Comparison of ENCODE assay signal across 31 cellular contexts in the genomic region with DNA sequence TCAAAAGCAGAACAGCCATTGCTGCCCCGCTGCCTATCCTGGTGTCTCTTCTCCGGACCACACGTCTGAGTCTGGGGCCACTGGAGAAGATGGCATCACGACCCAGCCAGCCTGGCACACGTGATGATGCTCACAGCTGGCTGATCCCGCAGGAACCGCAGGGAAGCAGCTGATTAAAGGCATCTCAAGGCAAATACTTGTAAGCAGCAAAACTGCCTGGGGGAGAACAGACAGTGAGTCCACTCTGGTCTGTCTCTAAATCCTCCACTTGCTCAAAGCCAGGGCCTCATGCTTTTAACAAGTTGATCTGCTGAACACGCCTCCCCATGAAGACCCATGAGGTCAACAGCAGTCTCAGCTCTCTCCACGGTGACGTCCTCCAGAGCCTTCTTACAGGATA.
"Had no signal": no experiment of that assay in that cellular context is flagged by ENCODE, and none has a peak within 500 bp of the region (broad histone marks: within the 10 kb centered on the region; RNA-seq: fewer than 3 reads in every experiment).

No MANE protein-coding gene starts in this region.

- H3K4me3 Mint-ChIP-seq: activated naive CD8-positive, alpha-beta T cell; activated T-cell treated with anti-CD3 and anti-CD28 coated beads, Interleukin-2, amount 50 U/mL, for 24 hours; natural killer cell treated with Interleukin-12 subunit alpha and Interleukin-12 subunit beta and Interleukin-15 and Interleukin-18, amount 100 ng/mL, for 72 hours; stimulated activated memory B cell treated with anti-CD40 and anti-IgM and Interleukin-4, amounts not matched to agents 10 μg/mL and 1 μg/mL and 100 μg/mL, for 72 hours had no signal

- H3K4me1 ChIP-seq: colonic mucosa, gastroesophageal sphincter, pancreas, psoas muscle, sigmoid colon, suprapubic skin, tibial artery, upper lobe of right lung had no signal

- H3K4me3 ChIP-seq: colonic mucosa, gastroesophageal sphincter, pancreas, psoas muscle, sigmoid colon, smooth muscle cell, suprapubic skin, tibial artery, upper lobe of right lung had no signal

- H3K36me3 ChIP-seq: colonic mucosa, gastroesophageal sphincter, neutrophil, pancreas, sigmoid colon, suprapubic skin, tibial artery, upper lobe of right lung had no signal

- H3K27ac ChIP-seq: colonic mucosa, gastroesophageal sphincter, neutrophil, pancreas, psoas muscle, sigmoid colon, suprapubic skin, tibial artery, upper lobe of right lung, VCaP had no signal

- H3K9me3 Mint-ChIP-seq: activated T-cell treated with anti-CD3 and anti-CD28 coated beads, Interleukin-2, amount 50 U/mL, for 24 hours; natural killer cell treated with Interleukin-12 subunit alpha and Interleukin-12 subunit beta and Interleukin-15 and Interleukin-18, amount 100 ng/mL, for 72 hours; stimulated activated memory B cell treated with anti-CD40 and anti-IgM and Interleukin-4, amounts not matched to agents 10 μg/mL and 1 μg/mL and 100 μg/mL, for 72 hours had no signal

- H3K4me2 ChIP-seq: smooth muscle cell had no signal

- H3K27me3 ChIP-seq: upper lobe of right lung had no signal

- H3K9me3 ChIP-seq: colonic mucosa, gastroesophageal sphincter, neutrophil, pancreas, psoas muscle, sigmoid colon, suprapubic skin, tibial artery, upper lobe of right lung had no signal

- DNase-seq: activated CD4-positive, alpha-beta T cell treated with anti-CD3 and anti-CD28 coated beads for 4 hours; activated CD4-positive, alpha-beta T cell treated with anti-CD3 and anti-CD28 coated beads, Interleukin-2, amount 50 U/mL, for 4 hours; activated CD8-positive, alpha-beta memory T cell treated with anti-CD3 and anti-CD28 coated beads, Interleukin-2, amount 50 U/mL, for 4 hours; activated T-cell treated with anti-CD3 and anti-CD28 coated beads, Interleukin-2, amount 50 U/mL, for 24 hours; anterior cingulate cortex; cerebellar nuclear complex; colonic mucosa; effector CD8-positive, alpha-beta T cell; erythroblast; head of caudate nucleus; hippocampal formation; left colon; mammary epithelial cell; midbrain; pancreas; psoas muscle; sigmoid colon; stimulated activated CD4-positive, alpha-beta T cell treated with anti-CD3 and anti-CD28 coated beads, Interleukin-1b, Interleukin-23, amount 100 ng/mL, for 48 hours; stimulated activated CD4-positive, alpha-beta T cell treated with anti-CD3 and anti-CD28 coated beads, Interleukin-4, amount 100 ng/mL, for 4 hours; stimulated activated CD8-positive, alpha-beta memory T cell treated with anti-CD3 and anti-CD28 coated beads, Interleukin-4, amount 100 ng/mL, for 48 hours; T-helper 1 cell; upper lobe of right lung had no signal

- H3K27me3 Mint-ChIP-seq: activated naive CD8-positive, alpha-beta T cell had no signal

- ATAC-seq: gastroesophageal sphincter; left colon; natural killer cell treated with Interleukin-12 subunit alpha and Interleukin-12 subunit beta and Interleukin-15 and Interleukin-18, amount 100 ng/mL, for 72 hours; pancreas; psoas muscle; stimulated activated memory B cell treated with anti-CD40 and anti-IgM and Interleukin-4, amounts not matched to agents 10 μg/mL and 1 μg/mL and 100 μg/mL, for 72 hours; upper lobe of right lung had no signal

- H3K36me3 Mint-ChIP-seq: activated naive CD8-positive, alpha-beta T cell; natural killer cell treated with Interleukin-12 subunit alpha and Interleukin-12 subunit beta and Interleukin-15 and Interleukin-18, amount 100 ng/mL, for 72 hours; stimulated activated memory B cell treated with anti-CD40 and anti-IgM and Interleukin-4, amounts not matched to agents 10 μg/mL and 1 μg/mL and 100 μg/mL, for 72 hours had no signal

- H3K27ac Mint-ChIP-seq: activated naive CD8-positive, alpha-beta T cell; activated T-cell treated with anti-CD3 and anti-CD28 coated beads, Interleukin-2, amount 50 U/mL, for 24 hours; natural killer cell treated with Interleukin-12 subunit alpha and Interleukin-12 subunit beta and Interleukin-15 and Interleukin-18, amount 100 ng/mL, for 72 hours; stimulated activated memory B cell treated with anti-CD40 and anti-IgM and Interleukin-4, amounts not matched to agents 10 μg/mL and 1 μg/mL and 100 μg/mL, for 72 hours had no signal
